7 cellular contexts compared by ENCODE assay signal in the genomic region with DNA sequence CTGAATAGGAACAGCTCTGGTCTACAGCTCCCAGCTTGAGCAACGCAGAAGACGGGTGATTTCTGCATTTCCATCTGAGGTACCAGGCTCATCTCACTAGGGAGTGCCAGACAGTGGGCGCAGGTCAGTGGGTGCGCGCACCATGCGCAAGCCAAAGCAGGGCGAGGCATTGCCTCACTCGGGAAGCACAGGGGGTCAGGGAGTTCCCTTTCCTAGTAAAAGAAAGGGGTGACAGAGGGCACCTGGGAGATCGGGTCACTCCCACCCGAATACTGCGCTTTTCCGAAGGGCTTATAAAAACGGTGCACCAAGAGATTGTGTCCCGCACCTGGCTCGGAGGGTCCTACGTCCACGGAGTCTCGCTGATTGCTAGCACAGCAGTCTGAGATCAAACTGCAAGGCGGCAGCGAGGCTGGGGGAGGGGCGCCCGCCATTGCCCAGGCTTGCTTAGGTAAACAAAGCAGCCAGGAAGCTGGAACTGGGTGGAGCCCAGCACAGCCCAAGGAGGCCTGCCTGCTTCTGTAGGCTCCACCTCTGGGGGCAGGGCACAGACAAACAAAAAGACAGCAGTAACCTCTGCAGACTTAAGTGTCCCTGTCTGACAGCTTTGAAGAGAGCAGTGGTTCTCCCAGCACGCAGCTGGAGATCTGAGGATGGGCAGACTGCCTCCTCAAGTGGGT.
DNase-seq lines count a peak whose midpoint lies in the region; ATAC-seq and TF ChIP-seq lines count a peak whose summit lies in the region.
"Not testable (repeated sequence)": the region's sequence is repeated elsewhere in the genome, so short reads cannot be mapped to it uniquely, and the experiment has no call there.

No MANE protein-coding gene starts in this region.

- H2BK12ac ChIP-seq in trophoblast cell (ENCODE audit: low read length) = peak overlapping the region; percentile 35

- intact Hi-C loops in MCF 10A (cut with micrococcal nuclease); mucosa of descending colon (cut with DNase I, micrococcal nuclease): not testable (repeated sequence)

- not testable (repeated sequence) for BruUV-seq in MCF 10A (replicated peaks; lab: Mats Ljungman, UMichigan)

- H3K27me3 ChIP-seq in KMS-11 (ENCODE audit: insufficient read depth, low read depth); Peyer's patch; trophoblast cell (ENCODE audit: insufficient read depth, low read length): not testable (repeated sequence)

- H3K9me3 ChIP-seq in Peyer's patch; mucosa of descending colon; trophoblast cell (ENCODE audit: insufficient read depth, low read depth, low read length): not testable (repeated sequence)

- H4K20me1 ChIP-seq in KMS-11 (ENCODE audit: insufficient read depth) = not testable (repeated sequence)

- H3K4me1 Mint-ChIP-seq in MCF 10A (ENCODE audit: insufficient read depth, unreplicated experiment) = not testable (repeated sequence)

- DNase-seq in DMS53 (lab: John Stamatoyannopoulos, UW) (peak; percentile 84), NCI-H526 (lab: John Stamatoyannopoulos, UW) (peak; percentile 25 to 38), Peyer's patch (peak in 2 of 3 donors; percentile 52 to 73), mucosa of descending colon (peak; percentile 75 to 80 (median 75))
- not testable (repeated sequence) for DNase-seq in MCF 10A (ENCODE audit: unreplicated experiment); trophoblast cell

- not testable (repeated sequence) for H3K27me3 Mint-ChIP-seq in MCF 10A (ENCODE audit: insufficient read depth, unreplicated experiment)

- H3K36me3 Mint-ChIP-seq in MCF 10A (ENCODE audit: insufficient read depth, unreplicated experiment) = not testable (repeated sequence)

- H3K4me3 Mint-ChIP-seq in MCF 10A (ENCODE audit: unreplicated experiment) = peak overlapping the region; percentile 31

- not testable (repeated sequence) for TF ChIP-seq POLR2A in Peyer's patch (IDR thresholded peaks at IDR 0.05)

- not testable (repeated sequence) for H3K18ac ChIP-seq in trophoblast cell (ENCODE audit: low read length)

- POLR2A ChIA-PET in MCF 10A (lab: Yijun Ruan, JAX) = not testable (repeated sequence)

- peak overlapping the region; percentile 23 for H4K8ac ChIP-seq in trophoblast cell (ENCODE audit: low read depth, low read length)

- not testable (repeated sequence) for ATAC-seq in mucosa of descending colon

- peaks cover 16% of the 10 kb centered on the region for H3K79me1 ChIP-seq in trophoblast cell (ENCODE audit: low read length)

- H3K27ac Mint-ChIP-seq in MCF 10A (ENCODE audit: low read depth, unreplicated experiment) = not testable (repeated sequence)

- H3K4me2 ChIP-seq in KMS-11; trophoblast cell (ENCODE audit: low read length): not testable (repeated sequence)

- not testable (repeated sequence) for H3K27ac ChIP-seq in KMS-11; Peyer's patch; trophoblast cell (ENCODE audit: low read depth, low read length)

- not testable (repeated sequence) for H3K79me2 ChIP-seq in KMS-11 (ENCODE audit: insufficient read depth, low read depth); trophoblast cell (ENCODE audit: control insufficient read depth, insufficient read depth, low read length, poor library complexity)

- H4K12ac ChIP-seq in trophoblast cell (ENCODE audit: low read depth, low read length) = not testable (repeated sequence)

- peak overlapping the region; percentile 77 for H2BK120ac ChIP-seq in trophoblast cell (ENCODE audit: insufficient read depth, low read length, poor library complexity)

- H3K23ac ChIP-seq in trophoblast cell (ENCODE audit: low read length) = not testable (repeated sequence)

- WGBS in trophoblast cell (ENCODE audit: extremely low coverage, insufficient coverage, insufficient read length) = no CpG with 5 or more reads among the region's 23 CpGs

- H2AK5ac ChIP-seq in trophoblast cell (ENCODE audit: low read length) = not testable (repeated sequence)

- not testable (repeated sequence) for H3K36me3 ChIP-seq in KMS-11 (ENCODE audit: insufficient read depth); Peyer's patch; mucosa of descending colon (ENCODE audit: low read depth); trophoblast cell (ENCODE audit: control insufficient read depth in 1 of 2, insufficient read depth in 2 of 2, low read length in 2 of 2)

- not testable (repeated sequence) for H3K4me1 ChIP-seq in KMS-11 (ENCODE audit: low read depth, poor library complexity, severe bottlenecking); Peyer's patch; mucosa of descending colon (ENCODE audit: low read depth)
- H3K4me1 ChIP-seq in trophoblast cell (ENCODE audit: control insufficient read depth in 1 of 2, insufficient read depth in 2 of 2, low read length in 2 of 2) = peaks cover 4 to 11% of the 10 kb centered on the region in 2 experiments

- CTCF ChIA-PET in MCF 10A (lab: Yijun Ruan, JAX) = interaction anchor here (0.6 to 0.7 kb wide), 2 partner anchors 28 to 291 kb away, joined by 3 read pairs; no protein-coding TSS in a partner anchor

- not testable (repeated sequence) for H3K4me3 ChIP-seq in KMS-11 (IDR thresholded peaks at IDR 0.05; ENCODE audit: insufficient read depth, low read depth, low read length); mucosa of descending colon; trophoblast cell (ENCODE audit: low read depth, low read length)
- peak overlapping the region in 2 of 4 donors; percentile 36 to 41 for H3K4me3 ChIP-seq in Peyer's patch

- H4K91ac ChIP-seq in trophoblast cell (ENCODE audit: low read depth, low read length) = peak overlapping the region; percentile 24

- peak overlapping the region; percentile 62 for H3K4ac ChIP-seq in trophoblast cell (ENCODE audit: low read depth, low read length)

- not testable (repeated sequence) for H3K9ac ChIP-seq in KMS-11; trophoblast cell (ENCODE audit: low read length)

- not testable (repeated sequence) for H2BK5ac ChIP-seq in trophoblast cell (ENCODE audit: low read depth, low read length, poor library complexity)

- not testable (repeated sequence) for TF ChIP-seq CTCF in KMS-11 (conservative IDR thresholded peaks at IDR 0.05; ENCODE audit: low read depth, low read length); Peyer's patch (IDR thresholded peaks at IDR 0.05); MCF 10A (IDR thresholded peaks at IDR 0.05; ENCODE audit: unreplicated experiment); mucosa of descending colon (IDR thresholded peaks at IDR 0.05)

- not testable (repeated sequence) for H3K9me3 Mint-ChIP-seq in MCF 10A (ENCODE audit: unreplicated experiment)

- H2AFZ ChIP-seq in KMS-11 (ENCODE audit: low read depth) = peak overlapping the region; percentile 38; the same call in 1 of the 2 replicates
- not testable (repeated sequence) for H2AFZ ChIP-seq in trophoblast cell (ENCODE audit: insufficient read depth, low read length, poor library complexity)

- H3K14ac ChIP-seq in trophoblast cell (ENCODE audit: low read length) = not testable (repeated sequence)
